Comparison of ENCODE assay signal across 25 cellular contexts in genomic region chr2:226077841-226078240, GRCh38.
"Had no signal": no experiment of that assay in that cellular context is flagged by ENCODE, and none has a peak within 500 bp of the region (broad histone marks: within the 10 kb centered on the region; RNA-seq: fewer than 3 reads in every experiment).

No MANE protein-coding gene starts in this region.

- ATAC-seq: activated CD4-positive, CD25-positive, alpha-beta regulatory T cell treated with anti-CD3 and anti-CD28 coated beads, Interleukin-2, amount 50 U/mL, for 24 hours; activated CD8-positive, alpha-beta memory T cell treated with anti-CD3 and anti-CD28 coated beads, Interleukin-2, amount 10 ng/mL, durations not matched to agents 7 days and 5 days; activated CD8-positive, alpha-beta T cell treated with anti-CD3 and anti-CD28 coated beads for 36 hours; body of pancreas; heart left ventricle; left lobe of liver; lower lobe of right lung; right lobe of liver; stimulated activated naive B cell treated with anti-CD40 and anti-IgM and Interleukin-4, amounts not matched to agents 10 μg/mL and 1 μg/mL and 100 μg/mL, for 72 hours had no signal

- H3K36me3 Mint-ChIP-seq: activated CD8-positive, alpha-beta memory T cell treated with anti-CD3 and anti-CD28 coated beads, Interleukin-2, amount 10 ng/mL, durations not matched to agents 7 days and 5 days; activated naive CD4-positive, alpha-beta T cell treated with anti-CD3 and anti-CD28 coated beads, Interleukin-2, amount 10 ng/mL, durations not matched to agents 7 days and 5 days; naive B cell; stimulated activated naive B cell treated with anti-CD40 and anti-IgM and Interleukin-4, amounts not matched to agents 10 μg/mL and 1 μg/mL and 100 μg/mL, for 72 hours had no signal

- H3K9me3 Mint-ChIP-seq: activated CD4-positive, alpha-beta T cell treated with anti-CD3 and anti-CD28 coated beads, Interleukin-2, amount 10 ng/mL, durations not matched to agents 7 days and 5 days; activated CD8-positive, alpha-beta T cell treated with anti-CD3 and anti-CD28 coated beads for 36 hours; activated naive CD4-positive, alpha-beta T cell treated with anti-CD3 and anti-CD28 coated beads, Interleukin-2, amount 10 ng/mL, durations not matched to agents 7 days and 5 days; stimulated activated naive B cell treated with anti-CD40 and anti-IgM and Interleukin-4, amounts not matched to agents 10 μg/mL and 1 μg/mL and 100 μg/mL, for 72 hours had no signal

- H3K27ac ChIP-seq: body of pancreas, heart left ventricle, lower lobe of right lung, right lobe of liver, transverse colon, VCaP had no signal

- H3K4me1 ChIP-seq: body of pancreas, lower lobe of right lung, right lobe of liver, transverse colon, uterus had no signal

- H3K27ac Mint-ChIP-seq: activated CD4-positive, alpha-beta T cell treated with anti-CD3 and anti-CD28 coated beads, Interleukin-2, amount 10 ng/mL, durations not matched to agents 7 days and 5 days; activated CD8-positive, alpha-beta memory T cell treated with anti-CD3 and anti-CD28 coated beads, Interleukin-2, amount 10 ng/mL, durations not matched to agents 7 days and 5 days; activated CD8-positive, alpha-beta T cell treated with anti-CD3 and anti-CD28 coated beads for 36 hours; activated naive CD4-positive, alpha-beta T cell treated with anti-CD3 and anti-CD28 coated beads, Interleukin-2, amount 10 ng/mL, durations not matched to agents 7 days and 5 days; dendritic cell treated with granulocyte-macrophage colony-stimulating factor and Interleukin-4, amounts not matched to agents 40 ng/mL and 50 ng/mL, for 4 days; naive B cell; stimulated activated naive B cell treated with anti-CD40 and anti-IgM and Interleukin-4, amounts not matched to agents 10 μg/mL and 1 μg/mL and 100 μg/mL, for 72 hours had no signal

- H3K27me3 Mint-ChIP-seq: activated CD4-positive, alpha-beta T cell treated with anti-CD3 and anti-CD28 coated beads, Interleukin-2, amount 10 ng/mL, durations not matched to agents 7 days and 5 days; activated CD8-positive, alpha-beta memory T cell treated with anti-CD3 and anti-CD28 coated beads, Interleukin-2, amount 10 ng/mL, durations not matched to agents 7 days and 5 days; activated CD8-positive, alpha-beta T cell treated with anti-CD3 and anti-CD28 coated beads for 36 hours; activated naive CD4-positive, alpha-beta T cell treated with anti-CD3 and anti-CD28 coated beads, Interleukin-2, amount 10 ng/mL, durations not matched to agents 7 days and 5 days; dendritic cell treated with granulocyte-macrophage colony-stimulating factor and Interleukin-4, amounts not matched to agents 40 ng/mL and 50 ng/mL, for 4 days; naive B cell; stimulated activated naive B cell treated with anti-CD40 and anti-IgM and Interleukin-4, amounts not matched to agents 10 μg/mL and 1 μg/mL and 100 μg/mL, for 72 hours had no signal

- H3K9me3 ChIP-seq: body of pancreas, heart left ventricle, lower lobe of right lung, right lobe of liver, transverse colon, uterus had no signal

- H3K36me3 ChIP-seq: heart left ventricle, lower lobe of right lung, right lobe of liver, transverse colon, uterus had no signal

- H3K4me3 ChIP-seq: body of pancreas, heart left ventricle, lower lobe of right lung, right lobe of liver, transverse colon, uterus had no signal

- H3K4me1 Mint-ChIP-seq: activated CD4-positive, alpha-beta T cell treated with anti-CD3 and anti-CD28 coated beads, Interleukin-2, amount 10 ng/mL, durations not matched to agents 7 days and 5 days; activated CD8-positive, alpha-beta memory T cell treated with anti-CD3 and anti-CD28 coated beads, Interleukin-2, amount 10 ng/mL, durations not matched to agents 7 days and 5 days; activated naive CD4-positive, alpha-beta T cell treated with anti-CD3 and anti-CD28 coated beads, Interleukin-2, amount 10 ng/mL, durations not matched to agents 7 days and 5 days; naive B cell; stimulated activated naive B cell treated with anti-CD40 and anti-IgM and Interleukin-4, amounts not matched to agents 10 μg/mL and 1 μg/mL and 100 μg/mL, for 72 hours had no signal

- H3K4me3 Mint-ChIP-seq: activated CD4-positive, alpha-beta T cell treated with anti-CD3 and anti-CD28 coated beads, Interleukin-2, amount 10 ng/mL, durations not matched to agents 7 days and 5 days; activated CD8-positive, alpha-beta memory T cell treated with anti-CD3 and anti-CD28 coated beads, Interleukin-2, amount 10 ng/mL, durations not matched to agents 7 days and 5 days; activated CD8-positive, alpha-beta T cell treated with anti-CD3 and anti-CD28 coated beads for 36 hours; activated naive CD4-positive, alpha-beta T cell treated with anti-CD3 and anti-CD28 coated beads, Interleukin-2, amount 10 ng/mL, durations not matched to agents 7 days and 5 days; dendritic cell treated with granulocyte-macrophage colony-stimulating factor and Interleukin-4, amounts not matched to agents 40 ng/mL and 50 ng/mL, for 4 days; naive B cell; stimulated activated naive B cell treated with anti-CD40 and anti-IgM and Interleukin-4, amounts not matched to agents 10 μg/mL and 1 μg/mL and 100 μg/mL, for 72 hours had no signal

- DNase-seq: activated CD4-positive, alpha-beta T cell treated with anti-CD3 and anti-CD28 coated beads, Interleukin-2, amount 10 ng/mL, durations not matched to agents 7 days and 5 days; activated CD8-positive, alpha-beta memory T cell treated with anti-CD3 and anti-CD28 coated beads, Interleukin-2, amount 10 ng/mL, durations not matched to agents 7 days and 5 days; activated CD8-positive, alpha-beta T cell treated with anti-CD3 and anti-CD28 coated beads for 36 hours; activated effector memory CD4-positive, alpha-beta T cell treated with anti-CD3 and anti-CD28 coated beads, Interleukin-2, amount 50 U/mL, for 16 hours; activated naive CD4-positive, alpha-beta T cell treated with anti-CD3 and anti-CD28 coated beads, Interleukin-2, amount 10 ng/mL, durations not matched to agents 7 days and 5 days; activated T-cell treated with anti-CD3 and anti-CD28 coated beads for 4 hours; body of pancreas; effector CD4-positive, alpha-beta T cell; erythroblast; heart left ventricle; kidney; lower lobe of right lung; naive B cell; nucleus accumbens; posterior cingulate gyrus; right lobe of liver; stimulated activated CD4-positive, alpha-beta T cell treated with anti-CD3 and anti-CD28 coated beads, Interleukin-2, amount 100 ng/mL, for 48 hours; stimulated activated CD8-positive, alpha-beta memory T cell treated with anti-CD3 and anti-CD28 coated beads, Interleukin-4, amount 100 ng/mL, for 48 hours; stimulated activated naive B cell treated with anti-CD40 and anti-IgM and Interleukin-4, amounts not matched to agents 10 μg/mL and 1 μg/mL and 100 μg/mL, for 72 hours; transverse colon; uterus had no signal

- H3K27me3 ChIP-seq: body of pancreas, heart left ventricle, right lobe of liver, transverse colon, uterus had no signal
